ENCODE assay signal across 10 cellular contexts in genomic region chr4:118557298-118557851, GRCh38.
A peak's percentile ranks its signal among the peaks of the same experiment; 100 is the strongest.
DNase-seq lines count a peak whose midpoint lies in the region; ATAC-seq and TF ChIP-seq lines count a peak whose summit lies in the region.
"Had no signal": no experiment of that assay in that cellular context is flagged by ENCODE, and none has a peak within 500 bp of the region (broad histone marks: within the 10 kb centered on the region; RNA-seq: fewer than 3 reads in every experiment).

No MANE protein-coding gene starts in this region.

- peak overlapping the region in 1 of 2 donors; percentile 27 for H3K27ac Mint-ChIP-seq in stimulated activated naive CD8-positive, alpha-beta T cell treated with anti-CD3 and anti-CD28 coated beads, Interleukin-15, amount 100 ng/mL, for 72 hours
- peak overlapping the region; percentile 46 for H3K27ac Mint-ChIP-seq in chondrocyte (ENCODE audit: unreplicated experiment)
- no peak overlapping the region for H3K27ac Mint-ChIP-seq in natural killer cell

- H3K27me3 Mint-ChIP-seq in stimulated activated naive CD8-positive, alpha-beta T cell treated with anti-CD3 and anti-CD28 coated beads, Interleukin-15, amount 100 ng/mL, for 72 hours: no peaks in the 10 kb centered on the region
- H3K27me3 Mint-ChIP-seq in chondrocyte (ENCODE audit: low read depth) (no peaks in the 10 kb centered on the region), natural killer cell (ENCODE audit: low read depth in 2 of 2) (peaks cover 0 to 8% of the 10 kb centered on the region in 2 donors)

- H3K27me3 ChIP-seq in left lung: no peaks in the 10 kb centered on the region

- no peak overlapping the region for H3K4me3 Mint-ChIP-seq in stimulated activated naive CD8-positive, alpha-beta T cell treated with anti-CD3 and anti-CD28 coated beads, Interleukin-15, amount 100 ng/mL, for 72 hours
- H3K4me3 Mint-ChIP-seq in chondrocyte (ENCODE audit: unreplicated experiment): no peak overlapping the region
- no peak overlapping the region for H3K4me3 Mint-ChIP-seq in natural killer cell

- no peak for DNase-seq in stimulated activated naive CD8-positive, alpha-beta T cell treated with anti-CD3 and anti-CD28 coated beads, Interleukin-15, amount 100 ng/mL, for 72 hours
- DNase-seq in stimulated activated naive CD8-positive, alpha-beta T cell treated with anti-CD3 and anti-CD28 coated beads, Interleukin-15, Interleukin-2, amounts not matched to agents 100 U/mL and 50 U/mL, for 24 hours: no peak
- DNase-seq in NCI-H345 (lab: John Stamatoyannopoulos, UW) (peak; percentile 82), chondrocyte (ENCODE audit: low spot score) (no peak), dermis blood vessel endothelial cell (no peak), left lung (no peak), NCI-H526 (lab: John Stamatoyannopoulos, UW) (no peak), natural killer cell (no peak)
- DNase-seq: activated CD4-positive, alpha-beta T cell treated with anti-CD3 and anti-CD28 coated beads, Interleukin-2, amount 50 U/mL, for 48 hours had no signal

- no peaks in the 10 kb centered on the region for H3K4me1 ChIP-seq in left lung

- H3K9me3 ChIP-seq in left lung: no peaks in the 10 kb centered on the region

- H3K27ac ChIP-seq in left lung: no peak overlapping the region
- H3K27ac ChIP-seq: C4-2B had no signal

- ATAC-seq in stimulated activated naive CD8-positive, alpha-beta T cell treated with anti-CD3 and anti-CD28 coated beads, Interleukin-15, amount 100 ng/mL, for 72 hours: peak; percentile 48
- no peak for ATAC-seq in stimulated activated naive CD8-positive, alpha-beta T cell treated with anti-CD3 and anti-CD28 coated beads, Interleukin-15, Interleukin-2, amounts not matched to agents 100 U/mL and 50 U/mL, for 24 hours
- ATAC-seq in left lung (no peak), natural killer cell (no peak)

- H3K4me3 ChIP-seq in left lung: no peak overlapping the region

- H3K36me3 Mint-ChIP-seq in chondrocyte (ENCODE audit: low read depth) (no peaks in the 10 kb centered on the region), natural killer cell (no peaks in the 10 kb centered on the region)

- H3K4me1 Mint-ChIP-seq in stimulated activated naive CD8-positive, alpha-beta T cell treated with anti-CD3 and anti-CD28 coated beads, Interleukin-15, amount 100 ng/mL, for 72 hours: no peaks in the 10 kb centered on the region
- H3K4me1 Mint-ChIP-seq in chondrocyte (ENCODE audit: low read depth) (peaks cover 13% of the 10 kb centered on the region), natural killer cell (no peaks in the 10 kb centered on the region)

- intact Hi-C loops in left lung (cut with DNase I): no loop called here
- intact Hi-C loops in natural killer cell (cut with micrococcal nuclease): no loop called here

- H3K9me3 Mint-ChIP-seq in stimulated activated naive CD8-positive, alpha-beta T cell treated with anti-CD3 and anti-CD28 coated beads, Interleukin-15, amount 100 ng/mL, for 72 hours: no peaks in the 10 kb centered on the region
- no peaks in the 10 kb centered on the region for H3K9me3 Mint-ChIP-seq in chondrocyte (ENCODE audit: low read depth)
- no peaks in the 10 kb centered on the region for H3K9me3 Mint-ChIP-seq in natural killer cell

- no peaks in the 10 kb centered on the region for H3K36me3 ChIP-seq in left lung

- TF ChIP-seq CTCF in chondrocyte (IDR thresholded peaks at IDR 0.05) (no peak), left lung (IDR thresholded peaks at IDR 0.05) (no peak), natural killer cell (IDR thresholded peaks at IDR 0.05) (no peak)
